ENCODE assay signal across 14 cellular contexts in genomic region chr16:27911486-27911885, GRCh38.
A peak's percentile ranks its signal among the peaks of the same experiment; 100 is the strongest.
DNase-seq lines count a peak whose midpoint lies in the region; ATAC-seq and TF ChIP-seq lines count a peak whose summit lies in the region.
"Had no signal": no experiment of that assay in that cellular context is flagged by ENCODE, and none has a peak within 500 bp of the region (broad histone marks: within the 10 kb centered on the region; RNA-seq: fewer than 3 reads in every experiment).

No MANE protein-coding gene starts in this region.

- no peaks in the 10 kb centered on the region for H3K79me2 ChIP-seq in DND-41 (ENCODE audit: insufficient read depth, low read length)
- H3K79me2 ChIP-seq in neural progenitor cell (ENCODE audit: low read depth): no peaks in the 10 kb centered on the region

- peaks cover 9% of the 10 kb centered on the region for H3K4me1 Mint-ChIP-seq in neural progenitor cell
- H3K4me1 Mint-ChIP-seq: GM23338 had no signal

- no peaks in the 10 kb centered on the region for H3F3A ChIP-seq in neural progenitor cell (ENCODE audit: low read depth)

- H3K27ac ChIP-seq in DND-41 (ENCODE audit: low read length): no peak overlapping the region
- H3K27ac ChIP-seq in HEK293 (ENCODE audit: extremely low read depth, low read depth, low read length): no peak overlapping the region
- no peak overlapping the region for H3K27ac ChIP-seq in neural progenitor cell
- H3K27ac ChIP-seq: C4-2B, KMS-11 had no signal

- H3K36me3 ChIP-seq in DND-41 (ENCODE audit: insufficient read depth, low read length): no peaks in the 10 kb centered on the region
- no peaks in the 10 kb centered on the region for H3K36me3 ChIP-seq in HEK293 (ENCODE audit: control insufficient read depth in 2 of 2, insufficient read depth in 1 of 2, low read length in 2 of 2)
- no peaks in the 10 kb centered on the region for H3K36me3 ChIP-seq in neural progenitor cell

- CTCF ChIA-PET in HEK293 (lab: Yijun Ruan, JAX): interaction anchor here (0.8 kb wide), 1 partner anchor 14 kb away, joined by 3 read pairs; no protein-coding TSS in a partner anchor

- H3K9me3 ChIP-seq in DND-41 (ENCODE audit: insufficient read depth, low read length, severe bottlenecking) (no peaks in the 10 kb centered on the region), HEK293 (ENCODE audit: control insufficient read depth, insufficient read depth, low read depth, low read length) (no peaks in the 10 kb centered on the region), neural progenitor cell (ENCODE audit: low read depth) (no peaks in the 10 kb centered on the region)

- H4K20me1 ChIP-seq in DND-41 (ENCODE audit: insufficient read depth, low read length) (no peaks in the 10 kb centered on the region), neural progenitor cell (ENCODE audit: low read depth) (no peaks in the 10 kb centered on the region)

- H3K9me3 Mint-ChIP-seq in neural progenitor cell: peaks cover 2% of the 10 kb centered on the region
- H3K9me3 Mint-ChIP-seq: CD4-positive, alpha-beta T cell; GM23338 had no signal

- no peak overlapping the region for H3K4me2 ChIP-seq in DND-41 (ENCODE audit: insufficient read depth, low read length)
- H3K4me2 ChIP-seq in neural progenitor cell: no peak overlapping the region
- H3K4me2 ChIP-seq: GM23338, KMS-11 had no signal

- H3K4me3 ChIP-seq in DND-41 (ENCODE audit: low read depth in 1 of 2, low read length in 2 of 2) (no peak overlapping the region), HEK293 (ENCODE audit: low read depth, low read length) (no peak overlapping the region), neural progenitor cell (no peak overlapping the region)
- H3K4me3 ChIP-seq: GM23338 had no signal

- DNase-seq in DND-41 (peak; percentile 6), neural progenitor cell (ENCODE audit: low spot score) (no peak), NCI-H510A treated with DMSO at 0.1 percent for 48 hours (lab: John Stamatoyannopoulos, UW) (no peak), AML-193 (lab: John Stamatoyannopoulos, UW) (no peak)
- DNase-seq: ACHN; CD4-positive, alpha-beta T cell; GDM1; H7 had no signal

- H3K27me3 ChIP-seq in DND-41 (ENCODE audit: insufficient read depth, low read length, poor library complexity) (no peaks in the 10 kb centered on the region), neural progenitor cell (no peaks in the 10 kb centered on the region)

- H3K4me1 ChIP-seq in DND-41 (ENCODE audit: insufficient read depth, low read length) (no peaks in the 10 kb centered on the region), HEK293 (ENCODE audit: control insufficient read depth, insufficient read depth, low read length) (no peaks in the 10 kb centered on the region), neural progenitor cell (no peaks in the 10 kb centered on the region)

- peak overlapping the region; percentile 8 for H3K4me3 Mint-ChIP-seq in neural progenitor cell
- H3K4me3 Mint-ChIP-seq: CD4-positive, alpha-beta T cell; GM23338 had no signal

- no peak overlapping the region for H3K27ac Mint-ChIP-seq in neural progenitor cell
- H3K27ac Mint-ChIP-seq: CD4-positive, alpha-beta T cell; GM23338 had no signal

- no peak for TF ChIP-seq CTCF in DND-41 (IDR thresholded peaks at IDR 0.05; ENCODE audit: borderline replicate concordance, extremely low read depth, low read length, poor library complexity, severe bottlenecking)
- no peak for TF ChIP-seq CTCF in HEK293 (tag by site-specific recombination; IDR thresholded peaks at IDR 0.05)
- TF ChIP-seq CTCF in neural progenitor cell (IDR thresholded peaks at IDR 0.05): no peak

- H3K36me3 Mint-ChIP-seq in neural progenitor cell: no peaks in the 10 kb centered on the region

- ATAC-seq in DND-41 (ENCODE audit: insufficient read depth, low read depth) (no peak), HG03097 (IDR thresholded peaks at IDR 0.05; ENCODE audit: low FRiP score, unreplicated experiment) (no peak)
- ATAC-seq: GM23338, HCT116 had no signal

- POLR2A ChIA-PET in HEK293 (lab: Yijun Ruan, JAX): no interaction called here

- H2AFZ ChIP-seq in DND-41 (ENCODE audit: low read depth, low read length): no peak overlapping the region
- H2AFZ ChIP-seq in neural progenitor cell (replicated peaks): no peak overlapping the region
- H2AFZ ChIP-seq: GM23338 had no signal

- H3K9ac ChIP-seq in DND-41 (ENCODE audit: low read depth, low read length): no peak overlapping the region
- H3K9ac ChIP-seq in neural progenitor cell: no peak overlapping the region
- H3K9ac ChIP-seq: KMS-11 had no signal

- H3K27me3 Mint-ChIP-seq in neural progenitor cell (ENCODE audit: insufficient read depth, low read depth): peaks cover 13% of the 10 kb centered on the region

TF ChIP-seq in HEK293, 187 proteins besides CTCF, POLR2A, EP300 and RAD21:
- TF ChIP-seq ZNF768 (tag by site-specific recombination; IDR thresholded peaks at IDR 0.05) (no peak), ZNF623 (tag by site-specific recombination; IDR thresholded peaks at IDR 0.05) (peak; percentile 46), ZNF529 (tag by site-specific recombination; IDR thresholded peaks at IDR 0.05; ENCODE audit: insufficient replicate concordance) (no peak), SP3 (tag by site-specific recombination; IDR thresholded peaks at IDR 0.05) (no peak), REST (tag by site-specific recombination; IDR thresholded peaks at IDR 0.05) (no peak), ZNF707 (tag by site-specific recombination; IDR thresholded peaks at IDR 0.05) (no peak), ZBTB20 (tag by site-specific recombination; IDR thresholded peaks at IDR 0.05) (no peak), ZFHX2 (tag by site-specific recombination; conservative IDR thresholded peaks at IDR 0.05) (no peak), OSR2 (tag by site-specific recombination; IDR thresholded peaks at IDR 0.05) (no peak), ZNF792 (tag by site-specific recombination; IDR thresholded peaks at IDR 0.05) (no peak), SALL2 (tag by site-specific recombination; IDR thresholded peaks at IDR 0.05; ENCODE audit: borderline replicate concordance) (no peak), ZNF785 (tag by site-specific recombination; IDR thresholded peaks at IDR 0.05) (no peak), ZNF596 (tag by site-specific recombination; IDR thresholded peaks at IDR 0.05) (no peak), MYNN (tag by site-specific recombination; IDR thresholded peaks at IDR 0.05; ENCODE audit: borderline replicate concordance) (no peak), ZNF341 (tag by site-specific recombination; IDR thresholded peaks at IDR 0.05; ENCODE audit: low read depth) (peak; percentile 29; the same call in 1 of the 2 replicates), ZNF324 (tag by site-specific recombination; IDR thresholded peaks at IDR 0.05) (no peak), ZFP41 (tag by site-specific recombination; IDR thresholded peaks at IDR 0.05; ENCODE audit: borderline replicate concordance) (no peak), ZIC2 (tag by site-specific recombination; IDR thresholded peaks at IDR 0.05) (peak; percentile 56)
- TF ChIP-seq, protein P1, sequence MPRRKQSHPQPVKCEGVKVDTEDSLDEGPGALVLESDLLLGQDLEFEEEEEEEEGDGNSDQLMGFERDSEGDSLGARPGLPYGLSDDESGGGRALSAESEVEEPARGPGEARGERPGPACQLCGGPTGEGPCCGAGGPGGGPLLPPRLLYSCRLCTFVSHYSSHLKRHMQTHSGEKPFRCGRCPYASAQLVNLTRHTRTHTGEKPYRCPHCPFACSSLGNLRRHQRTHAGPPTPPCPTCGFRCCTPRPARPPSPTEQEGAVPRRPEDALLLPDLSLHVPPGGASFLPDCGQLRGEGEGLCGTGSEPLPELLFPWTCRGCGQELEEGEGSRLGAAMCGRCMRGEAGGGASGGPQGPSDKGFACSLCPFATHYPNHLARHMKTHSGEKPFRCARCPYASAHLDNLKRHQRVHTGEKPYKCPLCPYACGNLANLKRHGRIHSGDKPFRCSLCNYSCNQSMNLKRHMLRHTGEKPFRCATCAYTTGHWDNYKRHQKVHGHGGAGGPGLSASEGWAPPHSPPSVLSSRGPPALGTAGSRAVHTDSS (tag by site-specific recombination; IDR thresholded peaks at IDR 0.05): no peak
TF ChIP-seq in HEK293: peak in this region for 3.
